In genomic region chr10:61503051-61503450, GRCh38 we compare ENCODE assay signal across 23 cellular contexts. TPM values are rescaled to one million over a fixed set of nuclear protein-coding genes. Genes with fewer than 3 reads are reported as not detected.
DNase-seq lines count a peak whose midpoint lies in the region; ATAC-seq and TF ChIP-seq lines count a peak whose summit lies in the region.
"Had no signal": no experiment of that assay in that cellular context is flagged by ENCODE, and none has a peak within 500 bp of the region (broad histone marks: within the 10 kb centered on the region; RNA-seq: fewer than 3 reads in every experiment).

No MANE protein-coding gene starts in this region.

- no peak overlapping the region for H3K27ac Mint-ChIP-seq in CD14-positive monocyte
- H3K27ac Mint-ChIP-seq in naive thymus-derived CD4-positive, alpha-beta T cell: no peak overlapping the region
- H3K27ac Mint-ChIP-seq: activated naive CD8-positive, alpha-beta T cell treated with anti-CD3 and anti-CD28 coated beads, Interleukin-2, amount 10 ng/mL, durations not matched to agents 7 days and 5 days; activated T-helper 17 cell treated with anti-CD3 and anti-CD28 coated beads, Interleukin-2, amount 50 U/mL, for 72 hours; CD8-positive, alpha-beta T cell; natural killer cell had no signal

- H3K4me1 Mint-ChIP-seq in CD14-positive monocyte: no peaks in the 10 kb centered on the region
- H3K4me1 Mint-ChIP-seq in naive thymus-derived CD4-positive, alpha-beta T cell: no peaks in the 10 kb centered on the region
- H3K4me1 Mint-ChIP-seq: activated naive CD8-positive, alpha-beta T cell treated with anti-CD3 and anti-CD28 coated beads, Interleukin-2, amount 10 ng/mL, durations not matched to agents 7 days and 5 days; activated T-helper 17 cell treated with anti-CD3 and anti-CD28 coated beads, Interleukin-2, amount 50 U/mL, for 72 hours; natural killer cell had no signal

- H3K79me2 ChIP-seq in PC-3 (ENCODE audit: low read length): no peaks in the 10 kb centered on the region
- no peaks in the 10 kb centered on the region for H3K79me2 ChIP-seq in osteoblast (ENCODE audit: insufficient read depth, low read length)

- H2AFZ ChIP-seq in PC-3 (ENCODE audit: low read length) (no peak overlapping the region), osteoblast (ENCODE audit: low read length) (no peak overlapping the region)
- H2AFZ ChIP-seq: PC-9 had no signal

- no TSS peak for BruUV-seq in PC-3 (replicated peaks; lab: Mats Ljungman, UMichigan)

- H3K27ac ChIP-seq in PC-3 (ENCODE audit: low read length) (no peak overlapping the region), osteoblast (ENCODE audit: low read depth, low read length) (no peak overlapping the region)
- no peak overlapping the region for H3K27ac ChIP-seq in naive thymus-derived CD4-positive, alpha-beta T cell (ENCODE audit: low read depth, low read length)
- H3K27ac ChIP-seq: body of pancreas, pancreas, PC-9, right lobe of liver had no signal

- H3K9me2 ChIP-seq in PC-3 (replicated peaks; ENCODE audit: low read length): no peaks in the 10 kb centered on the region

- no peaks in the 10 kb centered on the region for H3K36me3 Mint-ChIP-seq in CD14-positive monocyte
- no peaks in the 10 kb centered on the region for H3K36me3 Mint-ChIP-seq in naive thymus-derived CD4-positive, alpha-beta T cell
- H3K36me3 Mint-ChIP-seq: activated naive CD8-positive, alpha-beta T cell treated with anti-CD3 and anti-CD28 coated beads, Interleukin-2, amount 10 ng/mL, durations not matched to agents 7 days and 5 days; CD8-positive, alpha-beta T cell; natural killer cell had no signal

- H3K9ac ChIP-seq in PC-3 (ENCODE audit: low read length): no peak overlapping the region

- H3K4me2 ChIP-seq in PC-3 (ENCODE audit: low read length): no peak overlapping the region
- no peak overlapping the region for H3K4me2 ChIP-seq in osteoblast (ENCODE audit: insufficient read depth, low read length)
- H3K4me2 ChIP-seq: PC-9 had no signal

- H4K20me1 ChIP-seq in PC-3 (ENCODE audit: low read length) (no peaks in the 10 kb centered on the region), osteoblast (ENCODE audit: insufficient read depth, low read length) (no peaks in the 10 kb centered on the region)

- H3K4me3 Mint-ChIP-seq in CD14-positive monocyte: no peak overlapping the region
- H3K4me3 Mint-ChIP-seq in naive thymus-derived CD4-positive, alpha-beta T cell: no peak overlapping the region
- H3K4me3 Mint-ChIP-seq: activated naive CD8-positive, alpha-beta T cell treated with anti-CD3 and anti-CD28 coated beads, Interleukin-2, amount 10 ng/mL, durations not matched to agents 7 days and 5 days; activated T-helper 17 cell treated with anti-CD3 and anti-CD28 coated beads, Interleukin-2, amount 50 U/mL, for 72 hours; CD8-positive, alpha-beta T cell; natural killer cell had no signal

- H3K9me3 Mint-ChIP-seq in CD14-positive monocyte: peaks cover 0 to 6% (median 3%) of the 10 kb centered on the region in 7 donors
- no peaks in the 10 kb centered on the region for H3K9me3 Mint-ChIP-seq in naive thymus-derived CD4-positive, alpha-beta T cell
- H3K9me3 Mint-ChIP-seq: activated naive CD8-positive, alpha-beta T cell treated with anti-CD3 and anti-CD28 coated beads, Interleukin-2, amount 10 ng/mL, durations not matched to agents 7 days and 5 days; activated T-helper 17 cell treated with anti-CD3 and anti-CD28 coated beads, Interleukin-2, amount 50 U/mL, for 72 hours; CD8-positive, alpha-beta T cell; natural killer cell had no signal

- TF ChIP-seq CTCF in PC-3 (conservative IDR thresholded peaks at IDR 0.05; ENCODE audit: low read depth, low read length) (no peak), osteoblast (IDR thresholded peaks at IDR 0.05; ENCODE audit: extremely low read depth, low read depth, low read length) (no peak), CD14-positive monocyte (IDR thresholded peaks at IDR 0.05) (no peak)

- peak; percentile 63 for DNase-seq in ELR (ENCODE audit: low read depth)
- peak; percentile 55 for DNase-seq in PC-3
- peak; percentile 9 for DNase-seq in fibroblast of gingiva (ENCODE audit: low read depth)
- DNase-seq in osteoblast (ENCODE audit: insufficient read length, low spot score, missing footprints): peak; percentile 35
- DNase-seq in CD14-positive monocyte (ENCODE audit: low spot score): no peak
- DNase-seq in naive thymus-derived CD4-positive, alpha-beta T cell: no peak
- DNase-seq: activated CD4-positive, alpha-beta T cell treated with anti-CD3 and anti-CD28 coated beads for 48 hours; activated naive CD8-positive, alpha-beta T cell treated with anti-CD3 and anti-CD28 coated beads, Interleukin-2, amount 10 ng/mL, durations not matched to agents 7 days and 5 days; body of pancreas; CD8-positive, alpha-beta T cell; DMS153; effector CD4-positive, alpha-beta T cell; natural killer cell; NCI-H446; pancreas; PC-9; right lobe of liver; stimulated activated CD4-positive, alpha-beta T cell treated with anti-CD3 and anti-CD28 coated beads, Interleukin-15, amount 100 ng/mL, for 24 hours; T-helper 1 cell had no signal

- H3K4me3 ChIP-seq in PC-3 (ENCODE audit: low read length) (no peak overlapping the region), osteoblast (ENCODE audit: insufficient read depth, low read length) (no peak overlapping the region)
- H3K4me3 ChIP-seq in naive thymus-derived CD4-positive, alpha-beta T cell (ENCODE audit: low read length): no peak overlapping the region
- H3K4me3 ChIP-seq: body of pancreas, pancreas, PC-9, right lobe of liver had no signal

- H3K27me3 Mint-ChIP-seq in CD14-positive monocyte (ENCODE audit: low read depth in 3 of 3): peaks cover 0 to 4% (median 1%) of the 10 kb centered on the region in 3 donors
- H3K27me3 Mint-ChIP-seq in naive thymus-derived CD4-positive, alpha-beta T cell: peaks cover 0 to 20% (median 6%) of the 10 kb centered on the region in 5 donors
- H3K27me3 Mint-ChIP-seq: activated naive CD8-positive, alpha-beta T cell treated with anti-CD3 and anti-CD28 coated beads, Interleukin-2, amount 10 ng/mL, durations not matched to agents 7 days and 5 days had no signal

- CTCF ChIA-PET in PC-3 (lab: Charles Lee): no interaction called here
- CTCF ChIA-PET in naive thymus-derived CD4-positive, alpha-beta T cell (lab: Charles Lee): no interaction called here

- ATAC-seq in PC-3: peak; percentile 59
- ATAC-seq in HG02678 (IDR thresholded peaks at IDR 0.05; ENCODE audit: unreplicated experiment): no peak
- ATAC-seq in naive thymus-derived CD4-positive, alpha-beta T cell: no peak
- ATAC-seq: activated T-helper 17 cell treated with anti-CD3 and anti-CD28 coated beads, Interleukin-2, amount 50 U/mL, for 72 hours; body of pancreas; CD8-positive, alpha-beta T cell; esophagus mucosa; HepG2; natural killer cell; pancreas; right lobe of liver had no signal

- POLR2A ChIA-PET in PC-3 (lab: Charles Lee; ENCODE audit: unreplicated experiment): no interaction called here
- POLR2A ChIA-PET in naive thymus-derived CD4-positive, alpha-beta T cell (lab: Charles Lee): no interaction called here

- H3K4me1 ChIP-seq in PC-3 (ENCODE audit: insufficient read depth, low read length) (no peaks in the 10 kb centered on the region), osteoblast (ENCODE audit: insufficient read depth, low read length) (peaks cover 3% of the 10 kb centered on the region)
- no peaks in the 10 kb centered on the region for H3K4me1 ChIP-seq in naive thymus-derived CD4-positive, alpha-beta T cell (ENCODE audit: control insufficient read depth in 2 of 2, insufficient read depth in 2 of 2, low read length in 2 of 2)
- H3K4me1 ChIP-seq: body of pancreas, pancreas, right lobe of liver had no signal

- no peaks in the 10 kb centered on the region for H3F3A ChIP-seq in PC-3 (ENCODE audit: low read length, unreplicated experiment)

- H3K27me3 ChIP-seq in PC-3 (ENCODE audit: low read length) (no peaks in the 10 kb centered on the region), osteoblast (ENCODE audit: insufficient read depth, low read length) (no peaks in the 10 kb centered on the region)
- H3K27me3 ChIP-seq in naive thymus-derived CD4-positive, alpha-beta T cell (ENCODE audit: control insufficient read depth in 2 of 2, insufficient read depth in 2 of 2, low read length in 2 of 2): no peaks in the 10 kb centered on the region
- H3K27me3 ChIP-seq: body of pancreas, pancreas, right lobe of liver had no signal

- H3K36me3 ChIP-seq in PC-3 (ENCODE audit: low read depth, low read length) (no peaks in the 10 kb centered on the region), osteoblast (ENCODE audit: insufficient read depth, low read length) (no peaks in the 10 kb centered on the region)
- H3K36me3 ChIP-seq in naive thymus-derived CD4-positive, alpha-beta T cell (ENCODE audit: control insufficient read depth in 2 of 3, insufficient read depth in 3 of 3, low read length in 3 of 3): no peaks in the 10 kb centered on the region
- H3K36me3 ChIP-seq: pancreas, right lobe of liver had no signal

- no peaks in the 10 kb centered on the region for H3K9me3 ChIP-seq in PC-3 (ENCODE audit: low read length)
- no peaks in the 10 kb centered on the region for H3K9me3 ChIP-seq in osteoblast (ENCODE audit: low read depth, low read length)
- no peaks in the 10 kb centered on the region for H3K9me3 ChIP-seq in naive thymus-derived CD4-positive, alpha-beta T cell (ENCODE audit: control insufficient read depth in 2 of 3, low read length in 3 of 3)
- H3K9me3 ChIP-seq: body of pancreas, pancreas, right lobe of liver had no signal

- intact Hi-C loops in PC-3 (cut with micrococcal nuclease) (no loop called here), CD14-positive monocyte (cut with micrococcal nuclease) (no loop called here)
- intact Hi-C loops in naive thymus-derived CD4-positive, alpha-beta T cell (cut with micrococcal nuclease): no loop called here

RNA-seq across cellular contexts. Expression of gene TMEM26, which starts 49.9 kb away (rescaled TPM):
- total RNA-seq in PC-3 (2014; rRNA removed) (0.12 TPM in 1 of 2 replicates, not detected in the other), osteoblast (6.5 and 10.3 TPM in 2 replicates)
- not detected for polyA plus RNA-seq in CD14-positive monocyte
- total RNA-seq in naive thymus-derived CD4-positive, alpha-beta T cell: under 1 TPM in 2 of 5 experiments, not detected in 3; 0.16 to 0.43 TPM
- not detected for polyA plus RNA-seq in naive thymus-derived CD4-positive, alpha-beta T cell
- total RNA-seq: activated naive CD8-positive, alpha-beta T cell treated with anti-CD3 and anti-CD28 coated beads, Interleukin-2, amount 10 ng/mL, durations not matched to agents 7 days and 5 days; activated T-helper 17 cell treated with anti-CD3 and anti-CD28 coated beads, Interleukin-2, amount 50 U/mL, for 72 hours; body of pancreas; CD8-positive, alpha-beta T cell; HepG2; natural killer cell; PC-9 had no signal
- polyA plus RNA-seq: HepG2 had no signal

Comparison
In these comparisons a context has a peak if more than half of its experiments do, and no peak if none do; other contexts are left out.
1. DNase-seq: peak in ELR (single experiment), PC-3 (single experiment), fibroblast of gingiva (single experiment) and osteoblast (single experiment); none in CD14-positive monocyte (single experiment) and naive thymus-derived CD4-positive, alpha-beta T cell (0 of 9).